Comparison of ENCODE assay signal across 14 cellular contexts in the genomic region with DNA sequence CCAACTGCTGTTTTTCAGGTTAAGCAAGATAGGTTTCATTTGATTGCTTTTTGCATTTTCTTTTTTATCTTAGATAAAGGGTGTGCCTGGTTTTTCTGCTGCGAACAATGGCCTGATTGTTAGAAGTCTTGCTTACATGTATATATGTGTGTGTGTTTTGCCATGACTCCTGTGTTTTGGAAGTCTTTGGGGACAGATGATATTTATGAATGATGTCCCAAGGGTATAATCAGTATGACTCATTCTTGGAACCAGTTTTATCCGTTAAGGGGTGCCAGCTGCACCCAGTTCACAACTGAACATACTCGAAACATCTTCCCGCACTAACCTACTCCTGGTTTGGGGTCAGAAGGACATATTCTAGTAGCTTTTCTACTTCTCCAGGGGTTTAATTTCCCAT.
DNase-seq lines count a peak whose midpoint lies in the region; ATAC-seq and TF ChIP-seq lines count a peak whose summit lies in the region.
"Had no signal": no experiment of that assay in that cellular context is flagged by ENCODE, and none has a peak within 500 bp of the region (broad histone marks: within the 10 kb centered on the region; RNA-seq: fewer than 3 reads in every experiment).

No MANE protein-coding gene starts in this region.

- DNase-seq in EH (ENCODE audit: low read depth): peak; percentile 51
- DNase-seq in M059J (ENCODE audit: low read depth): peak; percentile 88
- peak; percentile 24 for DNase-seq in astrocyte of the spinal cord (ENCODE audit: low read depth, low spot score)
- DNase-seq in mucosa of descending colon: no peak
- no peak for DNase-seq in OCI-M1 (lab: John Stamatoyannopoulos, UW)
- DNase-seq: activated CD4-positive, CD25-positive, alpha-beta regulatory T cell; DMS79 treated with DMSO at 0.1 percent for 48 hours; hippocampal formation; midbrain; NCI-H2081 had no signal

- H3K4me3 ChIP-seq in astrocyte of the spinal cord (ENCODE audit: low read depth, low read length): no peak overlapping the region
- H3K4me3 ChIP-seq in mucosa of descending colon: no peak overlapping the region
- H3K4me3 ChIP-seq: right atrium auricular region had no signal

- ATAC-seq in mucosa of descending colon (peak; percentile 84), HG02973 (IDR thresholded peaks at IDR 0.05; ENCODE audit: unreplicated experiment) (no peak), HG03280 (IDR thresholded peaks at IDR 0.05; ENCODE audit: unreplicated experiment) (no peak), HG02588 (IDR thresholded peaks at IDR 0.05; ENCODE audit: unreplicated experiment) (no peak)

- no peak for TF ChIP-seq CTCF in astrocyte of the spinal cord (IDR thresholded peaks at IDR 0.05; ENCODE audit: low read depth, low read length)
- TF ChIP-seq CTCF in mucosa of descending colon (IDR thresholded peaks at IDR 0.05): no peak

- intact Hi-C loops in mucosa of descending colon (cut with DNase I, micrococcal nuclease): no loop called here

- no peaks in the 10 kb centered on the region for H3K9me3 ChIP-seq in mucosa of descending colon
- H3K9me3 ChIP-seq: right atrium auricular region had no signal

- H3K4me1 ChIP-seq in mucosa of descending colon (ENCODE audit: low read depth): peaks cover 15% of the 10 kb centered on the region
- H3K4me1 ChIP-seq: right atrium auricular region had no signal

- in situ Hi-C loops in astrocyte of the spinal cord (cut with HindIII; ENCODE audit: low sequenced_read_pairs): no loop called here

- no peaks in the 10 kb centered on the region for H3K36me3 ChIP-seq in mucosa of descending colon (ENCODE audit: low read depth)
- H3K36me3 ChIP-seq: right atrium auricular region had no signal

Comparison
In these comparisons a context has a peak if more than half of its experiments do, and no peak if none do; other contexts are left out.
1. DNase-seq: peak in EH (single experiment), M059J (single experiment) and astrocyte of the spinal cord (single experiment); none in mucosa of descending colon (0 of 3) and OCI-M1 (single experiment).